ENCODE assay signal across 8 cellular contexts in genomic region chr16:53131363-53132071, GRCh38.
DNase-seq lines count a peak whose midpoint lies in the region; ATAC-seq and TF ChIP-seq lines count a peak whose summit lies in the region.

No MANE protein-coding gene starts in this region.

- no peak overlapping the region for H3K4me3 ChIP-seq in mucosa of stomach (ENCODE audit: low read length)

- DNase-seq in COR-L47 (lab: John Stamatoyannopoulos, UW): peak; percentile 14
- DNase-seq in NCI-H460 (ENCODE audit: extremely low read depth, low read depth): peak; percentile 21
- peak; percentile 63 for DNase-seq in activated T-cell treated with anti-CD3 and anti-CD28 coated beads, Interleukin-2, amount 50 U/mL, for 1 hour
- peak; percentile 65 to 78 for DNase-seq in erythroblast (lab: John Stamatoyannopoulos, UW)
- peak; percentile 27 to 29 for DNase-seq in stimulated activated CD8-positive, alpha-beta memory T cell treated with anti-CD3 and anti-CD28 coated beads, Interleukin-4, amount 100 ng/mL, for 4 hours (ENCODE audit: low read depth in 2 of 2, low spot score in 1 of 2)

- H3K4me1 ChIP-seq in mucosa of stomach (ENCODE audit: control insufficient read depth, insufficient read depth, low read length): peaks cover 13% of the 10 kb centered on the region

- H3K36me3 ChIP-seq in mucosa of stomach (ENCODE audit: control insufficient read depth, insufficient read depth, low read length): no peaks in the 10 kb centered on the region

- peak; percentile 23 for ATAC-seq in GM21717 (IDR thresholded peaks at IDR 0.05; ENCODE audit: unreplicated experiment)
- no peak for ATAC-seq in HG02973 (IDR thresholded peaks at IDR 0.05; ENCODE audit: unreplicated experiment)

- no peaks in the 10 kb centered on the region for H3K9me3 ChIP-seq in mucosa of stomach (ENCODE audit: control insufficient read depth, low read length)

- no peak for TF ChIP-seq POLR2A in erythroblast (IDR thresholded peaks at IDR 0.05; ENCODE audit: low read length)

- H3K9ac ChIP-seq in mucosa of stomach (ENCODE audit: low read length): peak overlapping the region; percentile 78

- no peaks in the 10 kb centered on the region for H3K27me3 ChIP-seq in mucosa of stomach (ENCODE audit: control insufficient read depth, insufficient read depth, low read length)

Comparison
In these comparisons a context has a peak if more than half of its experiments do, and no peak if none do; other contexts are left out.
1. DNase-seq: peak in every context shown above with its lines; median percentile 72 in erythroblast; 63 in activated T-cell treated with anti-CD3 and anti-CD28 coated beads, Interleukin-2, amount 50 U/mL, for 1 hour; 28 in stimulated activated CD8-positive, alpha-beta memory T cell treated with anti-CD3 and anti-CD28 coated beads, Interleukin-4, amount 100 ng/mL, for 4 hours; 21 in NCI-H460; 14 in COR-L47.